In genomic region chr12:110339184-110339952, GRCh38 we compare ENCODE assay signal across 14 cellular contexts. TPM values are rescaled to one million over a fixed set of nuclear protein-coding genes. Genes with fewer than 3 reads are reported as not detected.
DNase-seq lines count a peak whose midpoint lies in the region; ATAC-seq and TF ChIP-seq lines count a peak whose summit lies in the region.
"Had no signal": no experiment of that assay in that cellular context is flagged by ENCODE, and none has a peak within 500 bp of the region (broad histone marks: within the 10 kb centered on the region; RNA-seq: fewer than 3 reads in every experiment).

No MANE protein-coding gene starts in this region.

- ATAC-seq in left ventricle myocardium superior (peak; percentile 9), Right ventricle myocardium inferior (no peak), lower lobe of right lung (peak; percentile 66 to 82), HG02973 (IDR thresholded peaks at IDR 0.05; ENCODE audit: unreplicated experiment) (no peak), HG02870 (IDR thresholded peaks at IDR 0.05; ENCODE audit: unreplicated experiment) (no peak), HG03457 (IDR thresholded peaks at IDR 0.05; ENCODE audit: unreplicated experiment) (no peak)
- no peak for ATAC-seq in central memory CD8-positive, alpha-beta T cell (replicated peaks; ENCODE audit: extremely low read depth, poor library complexity, severe bottlenecking)
- ATAC-seq: body of pancreas had no signal

- H3K36me3 Mint-ChIP-seq in central memory CD8-positive, alpha-beta T cell (ENCODE audit: insufficient read depth) = peaks cover 70% of the 10 kb centered on the region
- peaks cover 96% of the 10 kb centered on the region for H3K36me3 Mint-ChIP-seq in activated T-helper 2 cell treated with anti-CD3 and anti-CD28 coated beads, Interferon-gamma antibody, Interleukin-2, Interleukin-4, amounts not matched to agents 10 μg/mL and 5 μg/mL and 100 μg/mL, durations not matched to agents 14 hours and 24 hours and 36 hours (ENCODE audit: low read depth)

- H3K36me3 ChIP-seq in lower lobe of right lung = peaks cover 100% of the 10 kb centered on the region

- TF ChIP-seq CTCF in lower lobe of right lung (IDR thresholded peaks at IDR 0.05) = no peak

- H3K27ac Mint-ChIP-seq in central memory CD8-positive, alpha-beta T cell (ENCODE audit: low read depth) = peak overlapping the region; percentile 66
- no peak overlapping the region for H3K27ac Mint-ChIP-seq in activated T-helper 2 cell treated with anti-CD3 and anti-CD28 coated beads, Interferon-gamma antibody, Interleukin-2, Interleukin-4, amounts not matched to agents 10 μg/mL and 5 μg/mL and 100 μg/mL, durations not matched to agents 14 hours and 24 hours and 36 hours

- H3K27ac ChIP-seq in lower lobe of right lung = peak overlapping the region; percentile 20
- H3K27ac ChIP-seq: parathyroid adenoma had no signal

- H3K27me3 ChIP-seq in lower lobe of right lung (ENCODE audit: low read depth) = no peaks in the 10 kb centered on the region
- H3K27me3 ChIP-seq: body of pancreas, Peyer's patch had no signal

- peaks cover 2% of the 10 kb centered on the region for H3K4me1 ChIP-seq in lower lobe of right lung
- H3K4me1 ChIP-seq: Peyer's patch had no signal

- no peaks in the 10 kb centered on the region for H3K4me1 Mint-ChIP-seq in central memory CD8-positive, alpha-beta T cell
- peaks cover 1% of the 10 kb centered on the region for H3K4me1 Mint-ChIP-seq in activated T-helper 2 cell treated with anti-CD3 and anti-CD28 coated beads, Interferon-gamma antibody, Interleukin-2, Interleukin-4, amounts not matched to agents 10 μg/mL and 5 μg/mL and 100 μg/mL, durations not matched to agents 14 hours and 24 hours and 36 hours (ENCODE audit: low read depth)

- DNase-seq in left ventricle myocardium superior (no peak), Right ventricle myocardium inferior (ENCODE audit: missing footprints) (no peak), lower lobe of right lung (no peak)
- no peak for DNase-seq in central memory CD8-positive, alpha-beta T cell (ENCODE audit: low spot score in 2 of 2)
- DNase-seq in activated T-helper 2 cell treated with anti-CD3 and anti-CD28 coated beads, Interferon-gamma antibody, Interleukin-2, Interleukin-4, amounts not matched to agents 10 μg/mL and 5 μg/mL and 100 μg/mL, durations not matched to agents 14 hours and 24 hours and 36 hours (ENCODE audit: low spot score) = no peak
- DNase-seq: activated naive CD4-positive, alpha-beta T cell; body of pancreas; GF-D8; NCI-H2107 had no signal

- no peak overlapping the region for H3K4me3 ChIP-seq in lower lobe of right lung
- H3K4me3 ChIP-seq: body of pancreas, Peyer's patch had no signal

- intact Hi-C loops in left ventricle myocardium superior (cut with micrococcal nuclease) (no loop called here), Right ventricle myocardium inferior (cut with DNase I) (no loop called here), lower lobe of right lung (cut with DNase I) (no loop called here)
- intact Hi-C loops in activated T-helper 2 cell treated with anti-CD3 and anti-CD28 coated beads, Interferon-gamma antibody, Interleukin-2, Interleukin-4, amounts not matched to agents 10 μg/mL and 5 μg/mL and 100 μg/mL, durations not matched to agents 14 hours and 24 hours and 36 hours (cut with micrococcal nuclease) = no loop called here

- no peaks in the 10 kb centered on the region for H3K9me3 ChIP-seq in lower lobe of right lung
- H3K9me3 ChIP-seq: body of pancreas, Peyer's patch had no signal

- H3K27me3 Mint-ChIP-seq in central memory CD8-positive, alpha-beta T cell = no peaks in the 10 kb centered on the region
- no peaks in the 10 kb centered on the region for H3K27me3 Mint-ChIP-seq in activated T-helper 2 cell treated with anti-CD3 and anti-CD28 coated beads, Interferon-gamma antibody, Interleukin-2, Interleukin-4, amounts not matched to agents 10 μg/mL and 5 μg/mL and 100 μg/mL, durations not matched to agents 14 hours and 24 hours and 36 hours (ENCODE audit: low read depth)

- no peaks in the 10 kb centered on the region for H3K9me3 Mint-ChIP-seq in central memory CD8-positive, alpha-beta T cell
- H3K9me3 Mint-ChIP-seq in activated T-helper 2 cell treated with anti-CD3 and anti-CD28 coated beads, Interferon-gamma antibody, Interleukin-2, Interleukin-4, amounts not matched to agents 10 μg/mL and 5 μg/mL and 100 μg/mL, durations not matched to agents 14 hours and 24 hours and 36 hours = no peaks in the 10 kb centered on the region

- H3K4me3 Mint-ChIP-seq in central memory CD8-positive, alpha-beta T cell = no peak overlapping the region
- H3K4me3 Mint-ChIP-seq in activated T-helper 2 cell treated with anti-CD3 and anti-CD28 coated beads, Interferon-gamma antibody, Interleukin-2, Interleukin-4, amounts not matched to agents 10 μg/mL and 5 μg/mL and 100 μg/mL, durations not matched to agents 14 hours and 24 hours and 36 hours (ENCODE audit: low read depth) = no peak overlapping the region

RNA-seq across cellular contexts. Expression of gene ATP2A2, which starts 58.3 kb away (rescaled TPM):
- total RNA-seq in left ventricle myocardium superior (3,201 TPM), Right ventricle myocardium inferior (3,009 TPM), lower lobe of right lung (156 TPM)
- total RNA-seq in activated T-helper 2 cell treated with anti-CD3 and anti-CD28 coated beads, Interferon-gamma antibody, Interleukin-2, Interleukin-4, amounts not matched to agents 10 μg/mL and 5 μg/mL and 100 μg/mL, durations not matched to agents 14 hours and 24 hours and 36 hours = 213 and 219 TPM in 2 replicates

Comparison
In these comparisons a context has a peak if more than half of its experiments do, and no peak if none do; other contexts are left out.
1. ATAC-seq: peak in left ventricle myocardium superior (single experiment) and lower lobe of right lung (2 of 2); none in Right ventricle myocardium inferior (single experiment), central memory CD8-positive, alpha-beta T cell (single experiment), HG02973 (single experiment), HG02870 (single experiment) and HG03457 (single experiment).
2. RNA of gene ATP2A2, which starts 58.3 kb away (total RNA-seq): 3,201 TPM in left ventricle myocardium superior (single experiment) and 3,009 TPM in Right ventricle myocardium inferior (single experiment); 213 to 219 TPM in activated T-helper 2 cell treated with anti-CD3 and anti-CD28 coated beads, Interferon-gamma antibody, Interleukin-2, Interleukin-4, amounts not matched to agents 10 μg/mL and 5 μg/mL and 100 μg/mL, durations not matched to agents 14 hours and 24 hours and 36 hours and 156 TPM in lower lobe of right lung (single experiment); every median in the first group is over 10 times any median in the second.